11 cellular contexts compared by ENCODE assay signal in genomic region chr16:1450841-1451240, GRCh38. TPM values are rescaled to one million over a fixed set of nuclear protein-coding genes. Genes with fewer than 3 reads are reported as not detected.
"Had no signal": no experiment of that assay in that cellular context is flagged by ENCODE, and none has a peak within 500 bp of the region (broad histone marks: within the 10 kb centered on the region; RNA-seq: fewer than 3 reads in every experiment).

No MANE protein-coding gene starts in this region.

- H3K27ac Mint-ChIP-seq: HFFc6 had no signal

- DNase-seq: GM23248, GOT3, H9, HCEC 1CT, HFFc6 had no signal

- FAIRE-seq: H1, H54 had no signal

- H3K4me1 ChIP-seq: HAP-1 had no signal

- H3K9ac ChIP-seq: GM23248 had no signal

- H3K4me3 ChIP-seq: GM23248, GM23338, HAP-1 had no signal

- H3K9me3 Mint-ChIP-seq: GM23338, H9, HFFc6 had no signal

- H3K27ac ChIP-seq: GM23248 had no signal

- H3K4me2 ChIP-seq: GM23338 had no signal

- H2AFZ ChIP-seq: GM23248, GM23338 had no signal

- H3K9me3 ChIP-seq: HAP-1 had no signal

RNA-seq across cellular contexts. Expression of gene CCDC154, which starts 6.5 kb away (rescaled TPM):
- total RNA-seq: GM23248, GM23338, H4, H7 had no signal

RNA-seq across cellular contexts. Expression of gene PERCC1, which starts 20.0 kb away (rescaled TPM):
- total RNA-seq: GM23248, GM23338, H1, H4, H7, H9, HFFc6 had no signal
- polyA plus RNA-seq: GM23248, GM23338, H1 had no signal
